ENCODE assay signal across 8 cellular contexts in the genomic region with DNA sequence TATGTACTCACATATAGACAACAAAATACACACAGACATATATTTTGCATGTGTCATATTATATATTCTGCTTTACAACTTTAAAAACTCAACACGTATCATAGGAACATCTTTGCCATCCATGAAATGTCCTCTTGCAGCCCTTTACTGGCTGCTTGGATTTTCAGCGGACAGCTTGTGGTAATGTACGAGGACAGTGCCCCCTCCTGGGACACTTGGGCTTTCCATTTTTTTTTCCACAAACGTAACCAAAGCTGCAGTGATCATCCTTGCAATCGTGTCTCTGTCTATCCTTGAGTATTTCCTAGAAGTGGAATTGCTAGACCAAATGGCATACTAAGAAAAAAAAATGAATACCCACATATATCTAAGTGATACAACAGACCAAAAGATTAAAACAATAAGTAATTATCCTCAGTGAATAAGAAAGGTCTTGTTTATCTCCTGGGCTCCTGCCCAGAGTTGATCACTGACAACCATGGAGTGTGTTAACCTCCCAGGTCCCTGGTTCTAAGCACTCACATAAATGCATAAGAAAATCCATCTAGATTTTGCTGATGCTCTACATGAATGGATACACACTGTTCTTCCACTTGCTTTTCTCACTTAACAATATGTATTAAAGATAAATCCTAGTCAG. TPM values are rescaled to one million over a fixed set of nuclear protein-coding genes. Genes with fewer than 3 reads are reported as not detected.
A peak's percentile ranks its signal among the peaks of the same experiment; 100 is the strongest.
DNase-seq lines count a peak whose midpoint lies in the region; ATAC-seq and TF ChIP-seq lines count a peak whose summit lies in the region.

No MANE protein-coding gene starts in this region.

- peak; percentile 86 to 87 for TF ChIP-seq RAD21 in liver (IDR thresholded peaks at IDR 0.05)

- H3K9ac ChIP-seq in liver (ENCODE audit: low read depth in 1 of 2, low read length in 2 of 2): no peak overlapping the region

- no peak overlapping the region for H3K4me3 Mint-ChIP-seq in activated T-helper 1 cell treated with anti-CD3 and anti-CD28 coated beads, Interleukin-12 subunit alpha, Interleukin-12 subunit beta, Interleukin-2, Interleukin-4 antibody, amounts not matched to agents 30 ng/mL and 10 ng/mL and 1 ng/mL, durations not matched to agents 14 hours and 24 hours and 36 hours
- no peak overlapping the region for H3K4me3 Mint-ChIP-seq in activated T-cell treated with anti-CD3 and anti-CD28 coated beads, Interleukin-2, amount 50 U/mL, for 24 hours

- H3K27ac ChIP-seq in liver (ENCODE audit: low read depth in 1 of 2, low read length in 2 of 2): no peak overlapping the region

- no peaks in the 10 kb centered on the region for H3K27me3 ChIP-seq in liver (ENCODE audit: control insufficient read depth in 4 of 4, insufficient read depth in 4 of 4, low read length in 3 of 4)

- H3K4me1 Mint-ChIP-seq in activated T-helper 1 cell treated with anti-CD3 and anti-CD28 coated beads, Interleukin-12 subunit alpha, Interleukin-12 subunit beta, Interleukin-2, Interleukin-4 antibody, amounts not matched to agents 30 ng/mL and 10 ng/mL and 1 ng/mL, durations not matched to agents 14 hours and 24 hours and 36 hours (ENCODE audit: low read depth): no peaks in the 10 kb centered on the region
- H3K4me1 Mint-ChIP-seq in activated T-cell treated with anti-CD3 and anti-CD28 coated beads, Interleukin-2, amount 50 U/mL, for 24 hours (ENCODE audit: low read depth): no peaks in the 10 kb centered on the region

- H3K9me3 ChIP-seq in liver (ENCODE audit: control insufficient read depth in 4 of 4, low read length in 3 of 4): no peaks in the 10 kb centered on the region

- DNase-seq in NCI-H748 (lab: John Stamatoyannopoulos, UW; ENCODE audit: unreplicated experiment) (peak; percentile 47), NCI-H748 treated with DMSO at 0.1 percent for 48 hours (lab: John Stamatoyannopoulos, UW) (no peak), NCI-H460 (ENCODE audit: extremely low read depth, low read depth) (peak; percentile 30), cerebellar cortex (ENCODE audit: low spot score) (peak; percentile 50)
- DNase-seq in activated T-helper 1 cell treated with anti-CD3 and anti-CD28 coated beads, Interleukin-12 subunit alpha, Interleukin-12 subunit beta, Interleukin-2, Interleukin-4 antibody, amounts not matched to agents 30 ng/mL and 10 ng/mL and 1 ng/mL, durations not matched to agents 14 hours and 24 hours and 36 hours (ENCODE audit: low spot score): no peak
- DNase-seq in activated T-cell treated with anti-CD3 and anti-CD28 coated beads, Interleukin-2, amount 50 U/mL, for 24 hours: no peak

- peaks cover 3% of the 10 kb centered on the region for H3K27me3 Mint-ChIP-seq in activated T-helper 1 cell treated with anti-CD3 and anti-CD28 coated beads, Interleukin-12 subunit alpha, Interleukin-12 subunit beta, Interleukin-2, Interleukin-4 antibody, amounts not matched to agents 30 ng/mL and 10 ng/mL and 1 ng/mL, durations not matched to agents 14 hours and 24 hours and 36 hours (ENCODE audit: insufficient read depth)
- peaks cover 53% of the 10 kb centered on the region for H3K27me3 Mint-ChIP-seq in activated T-cell treated with anti-CD3 and anti-CD28 coated beads, Interleukin-2, amount 50 U/mL, for 24 hours

- intact Hi-C loops in activated T-helper 1 cell treated with anti-CD3 and anti-CD28 coated beads, Interleukin-12 subunit alpha, Interleukin-12 subunit beta, Interleukin-2, Interleukin-4 antibody, amounts not matched to agents 30 ng/mL and 10 ng/mL and 1 ng/mL, durations not matched to agents 14 hours and 24 hours and 36 hours (cut with micrococcal nuclease): no loop called here

- ATAC-seq in GM21526 (IDR thresholded peaks at IDR 0.05; ENCODE audit: low FRiP score, unreplicated experiment): no peak

- H3K4me3 ChIP-seq in liver (ENCODE audit: low read depth in 1 of 3, low read length in 3 of 3): no peak overlapping the region

- WGBS in liver: 4% methylated on average over 5 of the region's 5 CpGs

- TF ChIP-seq CTCF in liver (IDR thresholded peaks at IDR 0.05; ENCODE audit: low read depth, low read length, missing input control): peak; percentile 59

- H3K36me3 Mint-ChIP-seq in activated T-helper 1 cell treated with anti-CD3 and anti-CD28 coated beads, Interleukin-12 subunit alpha, Interleukin-12 subunit beta, Interleukin-2, Interleukin-4 antibody, amounts not matched to agents 30 ng/mL and 10 ng/mL and 1 ng/mL, durations not matched to agents 14 hours and 24 hours and 36 hours (ENCODE audit: low read depth): no peaks in the 10 kb centered on the region
- no peaks in the 10 kb centered on the region for H3K36me3 Mint-ChIP-seq in activated T-cell treated with anti-CD3 and anti-CD28 coated beads, Interleukin-2, amount 50 U/mL, for 24 hours (ENCODE audit: low read depth)

- H3K36me3 ChIP-seq in liver (ENCODE audit: control insufficient read depth in 4 of 4, insufficient read depth in 3 of 4, low read depth in 1 of 4, low read length in 3 of 4): no peaks in the 10 kb centered on the region

- H3K27ac Mint-ChIP-seq in activated T-helper 1 cell treated with anti-CD3 and anti-CD28 coated beads, Interleukin-12 subunit alpha, Interleukin-12 subunit beta, Interleukin-2, Interleukin-4 antibody, amounts not matched to agents 30 ng/mL and 10 ng/mL and 1 ng/mL, durations not matched to agents 14 hours and 24 hours and 36 hours: no peak overlapping the region
- H3K27ac Mint-ChIP-seq in activated T-cell treated with anti-CD3 and anti-CD28 coated beads, Interleukin-2, amount 50 U/mL, for 24 hours: no peak overlapping the region

- H3K9me3 Mint-ChIP-seq in activated T-helper 1 cell treated with anti-CD3 and anti-CD28 coated beads, Interleukin-12 subunit alpha, Interleukin-12 subunit beta, Interleukin-2, Interleukin-4 antibody, amounts not matched to agents 30 ng/mL and 10 ng/mL and 1 ng/mL, durations not matched to agents 14 hours and 24 hours and 36 hours: no peaks in the 10 kb centered on the region
- no peaks in the 10 kb centered on the region for H3K9me3 Mint-ChIP-seq in activated T-cell treated with anti-CD3 and anti-CD28 coated beads, Interleukin-2, amount 50 U/mL, for 24 hours

- H3K4me1 ChIP-seq in liver (ENCODE audit: control insufficient read depth in 4 of 4, insufficient read depth in 4 of 4, low read length in 3 of 4): no peaks in the 10 kb centered on the region

TF ChIP-seq in liver, 16 proteins besides CTCF, POLR2A, EP300 and RAD21:
- TF ChIP-seq, protein P1, sequence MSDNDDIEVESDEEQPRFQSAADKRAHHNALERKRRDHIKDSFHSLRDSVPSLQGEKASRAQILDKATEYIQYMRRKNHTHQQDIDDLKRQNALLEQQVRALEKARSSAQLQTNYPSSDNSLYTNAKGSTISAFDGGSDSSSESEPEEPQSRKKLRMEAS (IDR thresholded peaks at IDR 0.05): no peak

RNA-seq across cellular contexts. Expression of a gene that starts 18.1 kb away (rescaled TPM):
- total RNA-seq in NCI-H460 (2014; rRNA removed; shearing (Covaris generic)): not detected in 2 replicates
- polyA plus RNA-seq in NCI-H460 (2014; cell fraction: nucleus; rRNA removed): not detected in 2 replicates
- total RNA-seq in liver: 10 to 100 TPM in 1 of 2 donors, under 1 TPM in 1; 0.08 to 10.3 TPM
- polyA plus RNA-seq in liver: under 1 TPM in 1 of 2 donors, not detected in 1; 0.37 TPM
- total RNA-seq in activated T-helper 1 cell treated with anti-CD3 and anti-CD28 coated beads, Interleukin-12 subunit alpha, Interleukin-12 subunit beta, Interleukin-2, Interleukin-4 antibody, amounts not matched to agents 30 ng/mL and 10 ng/mL and 1 ng/mL, durations not matched to agents 14 hours and 24 hours and 36 hours: not detected in 2 replicates

RNA-seq across cellular contexts. Expression of a gene that starts 24.2 kb away (rescaled TPM):
- not detected in 2 replicates for total RNA-seq in NCI-H460 (2014; rRNA removed; shearing (Covaris generic))
- polyA plus RNA-seq in NCI-H460 (2014; cell fraction: nucleus; rRNA removed): not detected in 2 replicates
- 1,000 to 10,000 TPM in 1 of 2 donors, 100 to 1,000 TPM in 1; 761 to 1,404 TPM for total RNA-seq in liver
- 1,000 to 10,000 TPM in 1 of 2 donors, 100 to 1,000 TPM in 1; 561 to 1,485 TPM for polyA plus RNA-seq in liver
- not detected in 2 replicates for total RNA-seq in activated T-helper 1 cell treated with anti-CD3 and anti-CD28 coated beads, Interleukin-12 subunit alpha, Interleukin-12 subunit beta, Interleukin-2, Interleukin-4 antibody, amounts not matched to agents 30 ng/mL and 10 ng/mL and 1 ng/mL, durations not matched to agents 14 hours and 24 hours and 36 hours

Comparison
In these comparisons a context has a peak if more than half of its experiments do, and no peak if none do; other contexts are left out.
1. DNase-seq: peak in NCI-H748 (single experiment), NCI-H460 (single experiment) and cerebellar cortex (single experiment); none in NCI-H748 treated with DMSO at 0.1 percent for 48 hours (single experiment), activated T-helper 1 cell treated with anti-CD3 and anti-CD28 coated beads, Interleukin-12 subunit alpha, Interleukin-12 subunit beta, Interleukin-2, Interleukin-4 antibody, amounts not matched to agents 30 ng/mL and 10 ng/mL and 1 ng/mL, durations not matched to agents 14 hours and 24 hours and 36 hours (single experiment) and activated T-cell treated with anti-CD3 and anti-CD28 coated beads, Interleukin-2, amount 50 U/mL, for 24 hours (single experiment).
2. RNA of a gene that starts 24.2 kb away (total RNA-seq): 761 to 1,404 TPM in liver; not detected in NCI-H460 and not detected in activated T-helper 1 cell treated with anti-CD3 and anti-CD28 coated beads, Interleukin-12 subunit alpha, Interleukin-12 subunit beta, Interleukin-2, Interleukin-4 antibody, amounts not matched to agents 30 ng/mL and 10 ng/mL and 1 ng/mL, durations not matched to agents 14 hours and 24 hours and 36 hours; every median in the first group is over 100 times any median in the second.